8 cellular contexts compared by ENCODE assay signal in genomic region chr3:42247576-42248027, GRCh38. TPM values are rescaled to one million over a fixed set of nuclear protein-coding genes. Genes with fewer than 3 reads are reported as not detected.
DNase-seq lines count a peak whose midpoint lies in the region; ATAC-seq and TF ChIP-seq lines count a peak whose summit lies in the region.

No MANE protein-coding gene starts in this region.

- H3K27ac ChIP-seq in AG04450 (ENCODE audit: low read depth, low read length) (no peak overlapping the region), SJCRH30 (no peak overlapping the region)

- no peaks in the 10 kb centered on the region for H3K36me3 ChIP-seq in SJCRH30

- DNase-seq in AG04450 (ENCODE audit: low read depth, low spot score), result no peak
- DNase-seq in HuH-7.5 (ENCODE audit: low spot score), result peak; percentile 41
- DNase-seq in SJCRH30, result peak; percentile 14 to 61
- peak in 3 of 4 experiments; percentile 6 to 42 (median 42) for DNase-seq in activated naive CD4-positive, alpha-beta T cell (lab: John Stamatoyannopoulos, UW)
- peak; percentile 65 for DNase-seq in glomerular visceral epithelial cell (ENCODE audit: extremely low spot score)
- peak; percentile 28 for DNase-seq in putamen (ENCODE audit: low spot score)

- H3K27me3 ChIP-seq in AG04450 (ENCODE audit: control insufficient read depth, insufficient read depth, low read length), result peaks cover 24% of the 10 kb centered on the region
- H3K27me3 ChIP-seq in SJCRH30, result no peaks in the 10 kb centered on the region

- peak overlapping the region; percentile 18 for H3K4me3 ChIP-seq in AG04450 (ENCODE audit: low read depth, low read length)
- no peak overlapping the region for H3K4me3 ChIP-seq in SJCRH30

- peak; percentile 70 for TF ChIP-seq CTCF in AG04450 (IDR thresholded peaks at IDR 0.05; ENCODE audit: low read depth, low read length)

- no peaks in the 10 kb centered on the region for H3K4me1 ChIP-seq in SJCRH30

- peak; percentile 42 for ATAC-seq in GM18519 (IDR thresholded peaks at IDR 0.05; ENCODE audit: low FRiP score, unreplicated experiment)
- no peak for ATAC-seq in HG02610 (IDR thresholded peaks at IDR 0.05; ENCODE audit: unreplicated experiment)

- POLR2A ChIA-PET in AG04450 (lab: Yijun Ruan, JAX), result no interaction called here

- H3K9me3 ChIP-seq in AG04450 (ENCODE audit: control insufficient read depth, insufficient read depth, low read length), result no peaks in the 10 kb centered on the region
- no peaks in the 10 kb centered on the region for H3K9me3 ChIP-seq in SJCRH30 (replicated peaks)

- CTCF ChIA-PET in AG04450 (lab: Charles Lee), result interaction anchor here (0.8 to 4.7 kb wide), 16 partner anchors 8 to 509 kb away, joined by 3 to 73 read pairs (median 3); no protein-coding TSS in a partner anchor

RNA-seq across cellular contexts. Expression of gene CCK, which starts 18.4 kb away (rescaled TPM):
- 3.2 and 3.7 TPM in 2 replicates for polyA plus RNA-seq in AG04450 (2011; rRNA removed)
- polyA minus RNA-seq in AG04450 (2011; rRNA and poly(A)+ RNA removed), result 0.48 and 3.4 TPM in 2 replicates
- not detected in 2 replicates for total RNA-seq in SJCRH30 (2014; rRNA removed; shearing (Covaris generic))
